In the genomic region with DNA sequence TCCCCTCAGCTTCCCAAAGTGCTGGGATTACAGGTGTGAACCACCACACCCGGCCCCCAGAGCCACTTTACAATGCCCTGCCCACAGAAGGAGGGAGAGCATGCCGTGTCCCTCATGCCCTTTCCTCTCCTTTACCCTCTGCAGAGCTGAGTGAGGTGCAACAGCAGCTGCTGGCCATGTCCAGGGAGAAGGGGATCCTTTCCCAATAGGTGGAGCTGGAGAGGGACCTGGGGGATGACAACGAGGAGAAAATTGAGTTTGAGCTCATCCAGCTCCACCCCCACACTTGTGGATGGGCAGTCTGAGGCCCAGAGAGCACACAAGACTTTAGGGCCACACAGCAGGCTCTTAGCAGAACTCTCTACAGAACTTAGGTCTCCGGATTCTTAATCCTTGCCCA, we compare ENCODE assay signal across 24 cellular contexts. TPM values are rescaled to one million over a fixed set of nuclear protein-coding genes. Genes with fewer than 3 reads are reported as not detected.
"Had no signal": no experiment of that assay in that cellular context is flagged by ENCODE, and none has a peak within 500 bp of the region (broad histone marks: within the 10 kb centered on the region; RNA-seq: fewer than 3 reads in every experiment).

No MANE protein-coding gene starts in this region.

- H3K4me3 Mint-ChIP-seq: activated naive CD8-positive, alpha-beta T cell treated with anti-CD3 and anti-CD28 coated beads, Interleukin-2, amount 50 U/mL, for 24 hours had no signal

- H3K9me3 Mint-ChIP-seq: activated naive CD8-positive, alpha-beta T cell treated with anti-CD3 and anti-CD28 coated beads, Interleukin-2, amount 50 U/mL, for 24 hours; naive thymus-derived CD8-positive, alpha-beta T cell had no signal

- H3K27me3 ChIP-seq: esophagus squamous epithelium, hepatocyte, transverse colon had no signal

- DNase-seq: activated CD4-positive, alpha-beta T cell treated with anti-CD3 and anti-CD28 coated beads, Interleukin-2, amount 50 U/mL, for 48 hours; activated CD4-positive, CD25-positive, alpha-beta regulatory T cell treated with anti-CD3 and anti-CD28 coated beads, Interleukin-2, amount 50 U/mL, for 72 hours; activated CD8-positive, alpha-beta memory T cell treated with anti-CD3 and anti-CD28 coated beads, Interleukin-2, amount 50 U/mL, for 4 hours; activated naive CD8-positive, alpha-beta T cell treated with anti-CD3 and anti-CD28 coated beads, Interleukin-2, amount 50 U/mL, for 24 hours; aorta; cortex of kidney; effector CD4-positive, alpha-beta T cell; esophagus squamous epithelium; naive thymus-derived CD8-positive, alpha-beta T cell; posterior cingulate gyrus; stimulated activated CD4-positive, alpha-beta T cell treated with anti-CD3 and anti-CD28 coated beads, Interleukin-4, amount 100 ng/mL, for 1 hour; stimulated activated naive CD4-positive, alpha-beta T cell treated with Interleukin-2 at 50 U/mL for 16 hours; substantia nigra; transverse colon had no signal

- H3K9me3 ChIP-seq: esophagus squamous epithelium, neutrophil, transverse colon had no signal

- H3K27me3 Mint-ChIP-seq: activated naive CD8-positive, alpha-beta T cell treated with anti-CD3 and anti-CD28 coated beads, Interleukin-2, amount 50 U/mL, for 24 hours; naive thymus-derived CD8-positive, alpha-beta T cell had no signal

- ATAC-seq: activated naive CD8-positive, alpha-beta T cell treated with anti-CD3 and anti-CD28 coated beads, Interleukin-2, amount 50 U/mL, for 24 hours; left lobe of liver; naive thymus-derived CD8-positive, alpha-beta T cell had no signal

- H3K36me3 ChIP-seq: esophagus squamous epithelium, neutrophil, transverse colon had no signal

- H3K27ac ChIP-seq: esophagus squamous epithelium, hepatocyte, neutrophil, transverse colon had no signal

- H3K36me3 Mint-ChIP-seq: naive thymus-derived CD8-positive, alpha-beta T cell had no signal

- H3K4me3 ChIP-seq: esophagus squamous epithelium, hepatocyte, transverse colon had no signal

RNA-seq across cellular contexts. Expression of gene GSDMA, which starts 7.9 kb away (rescaled TPM):
- total RNA-seq: endothelial cell of umbilical vein; glomerular endothelial cell; hepatocyte; left lobe of liver; lung microvascular endothelial cell; naive thymus-derived CD8-positive, alpha-beta T cell; skeletal muscle tissue had no signal
- polyA plus RNA-seq: endothelial cell of umbilical vein had no signal

RNA-seq across cellular contexts. Expression of gene LRRC3C, which starts 27.3 kb away (rescaled TPM):
- total RNA-seq: aorta; endothelial cell of umbilical vein; esophagus squamous epithelium; fibroblast of villous mesenchyme; glomerular endothelial cell; left lobe of liver; lung microvascular endothelial cell; skeletal muscle tissue; T-helper 2 cell treated with Interferon-gamma antibody and Interleukin-4, amounts not matched to agents 100 ng/mL and 5 ng/mL, for 36 hours; transverse colon had no signal
- polyA plus RNA-seq: aorta; endothelial cell of umbilical vein; hepatocyte; keratinocyte; naive thymus-derived CD8-positive, alpha-beta T cell had no signal
